In genomic region chr3:177336841-177337430, GRCh38 we compare ENCODE assay signal across 12 cellular contexts.
A peak's percentile ranks its signal among the peaks of the same experiment; 100 is the strongest.
DNase-seq lines count a peak whose midpoint lies in the region; ATAC-seq and TF ChIP-seq lines count a peak whose summit lies in the region.
"Had no signal": no experiment of that assay in that cellular context is flagged by ENCODE, and none has a peak within 500 bp of the region (broad histone marks: within the 10 kb centered on the region; RNA-seq: fewer than 3 reads in every experiment).

No MANE protein-coding gene starts in this region.

- no peak for TF ChIP-seq RAD21 in SK-N-SH (IDR thresholded peaks at IDR 0.05; ENCODE audit: low read length)

- peak overlapping the region in 1 of 2 experiments; percentile 55; a peak in 2 of 4 replicates for H3K27ac ChIP-seq in SK-N-SH (ENCODE audit: low read depth in 2 of 2, low read length in 1 of 2)
- peak overlapping the region; percentile 83 for H3K27ac ChIP-seq in OCI-LY1 (ENCODE audit: low read depth, low read length, poor library complexity, severe bottlenecking)
- no peak overlapping the region for H3K27ac ChIP-seq in PC-9

- H3K4me1 Mint-ChIP-seq in osteocyte (ENCODE audit: unreplicated experiment), result peaks cover 86% of the 10 kb centered on the region

- no peak overlapping the region for H3K9ac ChIP-seq in SK-N-SH
- no peak overlapping the region for H3K9ac ChIP-seq in OCI-LY1 (ENCODE audit: low read length)

- H3F3A ChIP-seq in SK-N-SH (replicated peaks; ENCODE audit: insufficient read depth) (peaks cover 10% of the 10 kb centered on the region), OCI-LY1 (ENCODE audit: insufficient read depth, low read length) (no peaks in the 10 kb centered on the region), PC-9 (ENCODE audit: insufficient read depth, low read depth) (peaks cover 15% of the 10 kb centered on the region)

- H3K27me3 Mint-ChIP-seq in osteocyte (ENCODE audit: unreplicated experiment), result no peaks in the 10 kb centered on the region

- H3K9me2 ChIP-seq in SK-N-SH (no peaks in the 10 kb centered on the region), OCI-LY1 (ENCODE audit: low read depth, low read length) (no peaks in the 10 kb centered on the region), PC-9 (ENCODE audit: insufficient read depth) (no peaks in the 10 kb centered on the region)

- 90% methylated on average over 5 of the region's 5 CpGs for WGBS in SK-N-SH (ENCODE audit: low lambda C conversion rate)

- no peak for TF ChIP-seq CTCF in SK-N-SH (IDR thresholded peaks at IDR 0.05)
- TF ChIP-seq CTCF in OCI-LY1 (IDR thresholded peaks at IDR 0.05; ENCODE audit: low read length), result no peak
- no peak for TF ChIP-seq CTCF in choroid plexus epithelial cell (conservative IDR thresholded peaks at IDR 0.05; ENCODE audit: low read depth, low read length)
- no peak for TF ChIP-seq CTCF in osteocyte (IDR thresholded peaks at IDR 0.05)
- TF ChIP-seq CTCF in PC-9 (conservative IDR thresholded peaks at IDR 0.05), result no peak
- TF ChIP-seq CTCF in GM10266 (IDR thresholded peaks at IDR 0.05; ENCODE audit: control insufficient read depth, insufficient read depth, low read depth, missing control alignments), result no peak

- intact Hi-C loops in PC-9 (cut with micrococcal nuclease; ENCODE audit: unreplicated experiment), result no loop called here

- POLR2A ChIA-PET in SK-N-SH (lab: Yijun Ruan, JAX), result no interaction called here
- POLR2A ChIA-PET in PC-9 (lab: Charles Lee; ENCODE audit: unreplicated experiment), result no interaction called here

- peak; percentile 53 for ATAC-seq in SK-N-SH treated with all-trans-retinoic acid at 6 μM for 48 hours
- ATAC-seq: mucosa of descending colon had no signal

- H3K4me1 ChIP-seq in SK-N-SH (ENCODE audit: control insufficient read depth in 1 of 2, insufficient read depth in 2 of 2, low read depth in 1 of 2, low read length in 1 of 2) (peaks cover 0 to 24% of the 10 kb centered on the region in 2 experiments; a peak in 2 of 4 replicates), OCI-LY1 (ENCODE audit: insufficient read depth, low read length, severe bottlenecking) (peaks cover 81% of the 10 kb centered on the region), PC-9 (replicated peaks; ENCODE audit: insufficient read depth) (peaks cover 56% of the 10 kb centered on the region)

- DNase-seq in SK-N-SH (no peak), choroid plexus epithelial cell (ENCODE audit: low read depth) (peak; percentile 63), osteocyte (ENCODE audit: extremely low spot score, unreplicated experiment) (no peak), PC-9 (no peak), ureter (ENCODE audit: low spot score) (no peak), GM10266 (ENCODE audit: extremely low spot score) (no peak)
- DNase-seq: DMS153, MG63, mucosa of descending colon, NCI-H2227 treated with DMSO at 0.1 percent for 48 hours had no signal

- H3K27me3 ChIP-seq in SK-N-SH (ENCODE audit: insufficient read depth), result no peaks in the 10 kb centered on the region
- H3K27me3 ChIP-seq in OCI-LY1 (ENCODE audit: insufficient read depth, low read length), result no peaks in the 10 kb centered on the region
- H3K27me3 ChIP-seq in PC-9 (ENCODE audit: insufficient read depth, low read depth), result no peaks in the 10 kb centered on the region
- H3K27me3 ChIP-seq: MG63 had no signal

- H3K27ac Mint-ChIP-seq in osteocyte (ENCODE audit: unreplicated experiment), result peak overlapping the region; percentile 83

- TF ChIP-seq EP300 in SK-N-SH (IDR thresholded peaks at IDR 0.05; ENCODE audit: borderline replicate concordance in 1 of 2, low read depth in 1 of 2, low read length in 1 of 2), result no peak

- no peaks in the 10 kb centered on the region for H4K20me1 ChIP-seq in SK-N-SH (ENCODE audit: insufficient read depth)
- H4K20me1 ChIP-seq in OCI-LY1 (ENCODE audit: insufficient read depth, low read length), result no peaks in the 10 kb centered on the region
- no peaks in the 10 kb centered on the region for H4K20me1 ChIP-seq in PC-9 (ENCODE audit: insufficient read depth)

- H2AFZ ChIP-seq in SK-N-SH (ENCODE audit: low read depth), result no peak overlapping the region; the same call in 1 of the 2 replicates
- H2AFZ ChIP-seq in OCI-LY1 (ENCODE audit: low read length), result no peak overlapping the region
- no peak overlapping the region for H2AFZ ChIP-seq in PC-9

- no peaks in the 10 kb centered on the region for H3K9me3 Mint-ChIP-seq in osteocyte (ENCODE audit: unreplicated experiment)

- H3K36me3 ChIP-seq in SK-N-SH (replicated peaks in 1 of 2; ENCODE audit: control insufficient read depth in 1 of 2, insufficient read depth in 2 of 2, low read length in 1 of 2), result no peaks in the 10 kb centered on the region
- no peaks in the 10 kb centered on the region for H3K36me3 ChIP-seq in OCI-LY1 (ENCODE audit: insufficient read depth, low read length)
- H3K36me3 ChIP-seq in PC-9 (ENCODE audit: low read depth), result no peaks in the 10 kb centered on the region
- H3K36me3 ChIP-seq: MG63 had no signal

- H3K4me3 ChIP-seq in SK-N-SH (ENCODE audit: low read depth in 2 of 2, low read length in 1 of 2) (no peak overlapping the region), OCI-LY1 (ENCODE audit: low read depth, low read length, poor library complexity, severe bottlenecking) (no peak overlapping the region), choroid plexus epithelial cell (ENCODE audit: low read depth, low read length) (no peak overlapping the region), PC-9 (no peak overlapping the region)
- H3K4me3 ChIP-seq: MG63, mucosa of descending colon had no signal

- no TSS peak for BruUV-seq in PC-9 (replicated peaks; lab: Mats Ljungman, UMichigan)

- H3K36me3 Mint-ChIP-seq in osteocyte (ENCODE audit: unreplicated experiment), result no peaks in the 10 kb centered on the region

- CTCF ChIA-PET in SK-N-SH (lab: Yijun Ruan, JAX) (no interaction called here), PC-9 (lab: Charles Lee) (no interaction called here)

- H3K79me2 ChIP-seq in SK-N-SH (ENCODE audit: insufficient read depth) (no peaks in the 10 kb centered on the region), OCI-LY1 (ENCODE audit: insufficient read depth, low read length) (no peaks in the 10 kb centered on the region), PC-9 (ENCODE audit: low read depth) (no peaks in the 10 kb centered on the region)

- H3K9me3 ChIP-seq in SK-N-SH, result no peaks in the 10 kb centered on the region
- no peaks in the 10 kb centered on the region for H3K9me3 ChIP-seq in OCI-LY1 (ENCODE audit: low read length)
- H3K9me3 ChIP-seq in PC-9 (ENCODE audit: insufficient read depth, low read depth), result no peaks in the 10 kb centered on the region
- H3K9me3 ChIP-seq: MG63, mucosa of descending colon had no signal

- H3K4me3 Mint-ChIP-seq in osteocyte (ENCODE audit: unreplicated experiment), result peak overlapping the region; percentile 17

- no peak overlapping the region for H3K4me2 ChIP-seq in SK-N-SH
- no peak overlapping the region for H3K4me2 ChIP-seq in OCI-LY1 (ENCODE audit: low read length)
- no peak overlapping the region for H3K4me2 ChIP-seq in PC-9

TF ChIP-seq in SK-N-SH treated with all-trans-retinoic acid at 6 μM for 48 hours, 23 proteins besides CTCF, POLR2A, EP300 and RAD21 (continues in another document):
- TF ChIP-seq, protein P1, sequence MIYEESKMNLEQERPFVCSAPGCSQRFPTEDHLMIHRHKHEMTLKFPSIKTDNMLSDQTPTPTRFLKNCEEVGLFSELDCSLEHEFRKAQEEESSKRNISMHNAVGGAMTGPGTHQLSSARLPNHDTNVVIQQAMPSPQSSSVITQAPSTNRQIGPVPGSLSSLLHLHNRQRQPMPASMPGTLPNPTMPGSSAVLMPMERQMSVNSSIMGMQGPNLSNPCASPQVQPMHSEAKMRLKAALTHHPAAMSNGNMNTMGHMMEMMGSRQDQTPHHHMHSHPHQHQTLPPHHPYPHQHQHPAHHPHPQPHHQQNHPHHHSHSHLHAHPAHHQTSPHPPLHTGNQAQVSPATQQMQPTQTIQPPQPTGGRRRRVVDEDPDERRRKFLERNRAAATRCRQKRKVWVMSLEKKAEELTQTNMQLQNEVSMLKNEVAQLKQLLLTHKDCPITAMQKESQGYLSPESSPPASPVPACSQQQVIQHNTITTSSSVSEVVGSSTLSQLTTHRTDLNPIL (CRISPR knock-in tag; IDR thresholded peaks at IDR 0.05; ENCODE audit: low read depth), result no peak
- no peak for TF ChIP-seq CSDC2 (CRISPR knock-in tag; IDR thresholded peaks at IDR 0.05)
- no peak for TF ChIP-seq SNAI2 (CRISPR knock-in tag; IDR thresholded peaks at IDR 0.05)
- TF ChIP-seq ESRRG (CRISPR knock-in tag; IDR thresholded peaks at IDR 0.05), result no peak

TF ChIP-seq in SK-N-SH, 30 proteins besides CTCF, POLR2A, EP300 and RAD21:
- no peak for TF ChIP-seq RXRA (IDR thresholded peaks at IDR 0.05; ENCODE audit: borderline replicate concordance, low read depth)
- no peak for TF ChIP-seq PBX3 (IDR thresholded peaks at IDR 0.05)
- no peak for TF ChIP-seq RFX5 (IDR thresholded peaks at IDR 0.05; ENCODE audit: low read length)
